ENCODE assay signal across 8 cellular contexts in genomic region chr5:44952376-44952775, GRCh38.
A peak's percentile ranks its signal among the peaks of the same experiment; 100 is the strongest.
DNase-seq lines count a peak whose midpoint lies in the region; ATAC-seq, FAIRE-seq and TF ChIP-seq lines count a peak whose summit lies in the region.

No MANE protein-coding gene starts in this region.

- H3K27me3 ChIP-seq in colonic mucosa (no peaks in the 10 kb centered on the region), pancreas (no peaks in the 10 kb centered on the region)

- no peaks in the 10 kb centered on the region for H3K36me3 Mint-ChIP-seq in effector memory CD8-positive, alpha-beta T cell (ENCODE audit: insufficient read depth)

- H3K4me1 ChIP-seq in colonic mucosa (no peaks in the 10 kb centered on the region), pancreas (no peaks in the 10 kb centered on the region)

- no peak overlapping the region for H3K4me3 ChIP-seq in colonic mucosa
- no peak overlapping the region for H3K4me3 ChIP-seq in pancreas

- peak; percentile 4 for DNase-seq in DMS153 treated with DMSO at 0.1 percent for 48 hours (lab: John Stamatoyannopoulos, UW; ENCODE audit: unreplicated experiment)
- peak; percentile 81 for DNase-seq in NCI-H526 treated with DMSO at 0.1 percent for 48 hours (lab: John Stamatoyannopoulos, UW)
- no peak for DNase-seq in colonic mucosa
- DNase-seq in pancreas = peak in 1 of 6 donors; percentile 21
- DNase-seq in effector memory CD8-positive, alpha-beta T cell = no peak
- DNase-seq in DMS79 (lab: John Stamatoyannopoulos, UW) = no peak

- ATAC-seq in GM19397 (IDR thresholded peaks at IDR 0.05; ENCODE audit: unreplicated experiment) (peak; percentile 68), HG03280 (IDR thresholded peaks at IDR 0.05; ENCODE audit: unreplicated experiment) (peak; percentile 62), pancreas (peak in 3 of 4 donors; percentile 63 to 75 (median 69))
- ATAC-seq in effector memory CD8-positive, alpha-beta T cell (replicated peaks) = no peak

- TF ChIP-seq CTCF in colonic mucosa (IDR thresholded peaks at IDR 0.05) = peak; percentile 40
- peak; percentile 10 to 54 (median 44) for TF ChIP-seq CTCF in pancreas (IDR thresholded peaks at IDR 0.05)

- no peak overlapping the region for H3K9ac ChIP-seq in colonic mucosa (ENCODE audit: low read depth in 2 of 2, low read length in 2 of 2)

- H3K4me3 Mint-ChIP-seq in effector memory CD8-positive, alpha-beta T cell = no peak overlapping the region

- no peaks in the 10 kb centered on the region for H3K4me1 Mint-ChIP-seq in effector memory CD8-positive, alpha-beta T cell (ENCODE audit: low read depth in 2 of 2)

- no peak for FAIRE-seq in pancreas (lab: Jason Lieb, UNC)

- H3K27ac ChIP-seq in colonic mucosa (no peak overlapping the region), pancreas (no peak overlapping the region)

- intact Hi-C loops in colonic mucosa (cut with DNase I) (loop anchor here (10.0 kb wide), 1 partner anchor 572 kb away; no protein-coding TSS in a partner anchor), pancreas (cut with DNase I) (no loop called here)

- peaks cover 0 to 2% of the 10 kb centered on the region in 2 donors for H3K9me3 Mint-ChIP-seq in effector memory CD8-positive, alpha-beta T cell

- no peaks in the 10 kb centered on the region for H3K27me3 Mint-ChIP-seq in effector memory CD8-positive, alpha-beta T cell

- no peaks in the 10 kb centered on the region for H3K36me3 ChIP-seq in colonic mucosa
- no peaks in the 10 kb centered on the region for H3K36me3 ChIP-seq in pancreas

- WGBS in pancreas, 2 donors = 0 to 5% methylated on average over 1 of the region's 1 CpG

- H3K9me3 ChIP-seq in colonic mucosa (no peaks in the 10 kb centered on the region), pancreas (no peaks in the 10 kb centered on the region)

- no peak overlapping the region for H3K27ac Mint-ChIP-seq in effector memory CD8-positive, alpha-beta T cell

Comparison
In these comparisons a context has a peak if more than half of its experiments do, and no peak if none do; other contexts are left out.
1. DNase-seq: peak in DMS153 treated with DMSO at 0.1 percent for 48 hours (single experiment) and NCI-H526 treated with DMSO at 0.1 percent for 48 hours (single experiment); none in colonic mucosa (single experiment), effector memory CD8-positive, alpha-beta T cell (0 of 3) and DMS79 (single experiment).